ENCODE assay signal across 1 cellular context in the genomic region with DNA sequence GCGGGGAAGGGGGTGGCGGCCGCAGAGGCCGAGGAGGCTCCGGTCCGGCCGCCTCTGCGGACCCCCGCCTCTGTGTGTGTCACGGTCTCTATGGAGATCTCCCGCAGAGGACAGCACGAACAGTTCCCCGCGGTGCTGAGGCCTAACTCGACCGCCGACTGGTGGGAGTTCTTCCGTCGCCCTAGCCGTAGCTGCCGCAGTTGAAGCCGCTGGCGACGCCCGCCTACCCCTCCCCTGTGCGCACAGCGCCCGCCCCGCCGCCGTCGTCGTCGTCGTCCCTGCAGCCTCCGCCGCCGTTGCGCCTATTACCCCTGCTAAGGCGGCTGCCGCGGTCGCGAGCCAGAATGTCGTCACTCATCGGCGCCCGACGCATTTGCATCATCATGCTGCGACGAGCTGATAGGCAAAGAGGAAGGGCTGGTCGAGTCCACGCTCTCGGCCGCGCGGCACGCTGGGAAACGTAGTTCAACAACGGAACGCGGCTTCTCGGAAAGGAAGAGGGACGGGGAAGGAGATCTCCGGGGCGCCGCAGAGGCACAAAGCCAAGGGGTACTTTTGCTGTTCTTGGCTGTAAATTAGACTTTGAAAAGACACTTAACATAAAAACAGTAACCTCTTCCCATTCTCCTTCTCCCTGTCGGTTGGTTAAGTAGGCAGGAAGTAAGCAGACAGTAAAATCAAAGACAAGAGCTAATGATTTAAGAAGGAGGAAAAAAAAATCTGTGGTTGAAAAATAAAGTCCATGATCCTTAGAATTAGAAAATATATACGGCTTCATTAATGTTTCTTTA.
TF ChIP-seq lines count a peak whose summit lies in the region.

A gene (minus strand): TSS at position 346 of the 791 bp plus-strand sequence. CDS start 538 bp downstream, outside the sequence.

TF ChIP-seq in K562, 482 proteins besides CTCF, POLR2A, EP300 and RAD21 (continued from another document and continues in another):
- peak; percentile 87 for TF ChIP-seq POU5F1 (IDR thresholded peaks at IDR 0.05; ENCODE audit: borderline replicate concordance, low read depth, low read length, partially characterized antibody)
- TF ChIP-seq MAFK (IDR thresholded peaks at IDR 0.05; ENCODE audit: low read length): peak; percentile 56; the same call in 1 of the 2 replicates
- peak; percentile 74 for TF ChIP-seq SMAD4 (CRISPR knock-in tag; conservative IDR thresholded peaks at IDR 0.05)
- TF ChIP-seq ATF1 (CRISPR knock-in tag; IDR thresholded peaks at IDR 0.05): peak; percentile 100
- TF ChIP-seq ATF1 (tag; IDR thresholded peaks at IDR 0.05): peak; percentile 100
- TF ChIP-seq BRD9 (IDR thresholded peaks at IDR 0.05; ENCODE audit: low read depth, partially characterized antibody): no peak
- TF ChIP-seq, protein P1, sequence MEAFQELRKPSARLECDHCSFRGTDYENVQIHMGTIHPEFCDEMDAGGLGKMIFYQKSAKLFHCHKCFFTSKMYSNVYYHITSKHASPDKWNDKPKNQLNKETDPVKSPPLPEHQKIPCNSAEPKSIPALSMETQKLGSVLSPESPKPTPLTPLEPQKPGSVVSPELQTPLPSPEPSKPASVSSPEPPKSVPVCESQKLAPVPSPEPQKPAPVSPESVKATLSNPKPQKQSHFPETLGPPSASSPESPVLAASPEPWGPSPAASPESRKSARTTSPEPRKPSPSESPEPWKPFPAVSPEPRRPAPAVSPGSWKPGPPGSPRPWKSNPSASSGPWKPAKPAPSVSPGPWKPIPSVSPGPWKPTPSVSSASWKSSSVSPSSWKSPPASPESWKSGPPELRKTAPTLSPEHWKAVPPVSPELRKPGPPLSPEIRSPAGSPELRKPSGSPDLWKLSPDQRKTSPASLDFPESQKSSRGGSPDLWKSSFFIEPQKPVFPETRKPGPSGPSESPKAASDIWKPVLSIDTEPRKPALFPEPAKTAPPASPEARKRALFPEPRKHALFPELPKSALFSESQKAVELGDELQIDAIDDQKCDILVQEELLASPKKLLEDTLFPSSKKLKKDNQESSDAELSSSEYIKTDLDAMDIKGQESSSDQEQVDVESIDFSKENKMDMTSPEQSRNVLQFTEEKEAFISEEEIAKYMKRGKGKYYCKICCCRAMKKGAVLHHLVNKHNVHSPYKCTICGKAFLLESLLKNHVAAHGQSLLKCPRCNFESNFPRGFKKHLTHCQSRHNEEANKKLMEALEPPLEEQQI (IDR thresholded peaks at IDR 0.05): 0 out of 2 replicates have a peak, but pooled peaks have one; percentile 11
- TF ChIP-seq, protein P2, sequence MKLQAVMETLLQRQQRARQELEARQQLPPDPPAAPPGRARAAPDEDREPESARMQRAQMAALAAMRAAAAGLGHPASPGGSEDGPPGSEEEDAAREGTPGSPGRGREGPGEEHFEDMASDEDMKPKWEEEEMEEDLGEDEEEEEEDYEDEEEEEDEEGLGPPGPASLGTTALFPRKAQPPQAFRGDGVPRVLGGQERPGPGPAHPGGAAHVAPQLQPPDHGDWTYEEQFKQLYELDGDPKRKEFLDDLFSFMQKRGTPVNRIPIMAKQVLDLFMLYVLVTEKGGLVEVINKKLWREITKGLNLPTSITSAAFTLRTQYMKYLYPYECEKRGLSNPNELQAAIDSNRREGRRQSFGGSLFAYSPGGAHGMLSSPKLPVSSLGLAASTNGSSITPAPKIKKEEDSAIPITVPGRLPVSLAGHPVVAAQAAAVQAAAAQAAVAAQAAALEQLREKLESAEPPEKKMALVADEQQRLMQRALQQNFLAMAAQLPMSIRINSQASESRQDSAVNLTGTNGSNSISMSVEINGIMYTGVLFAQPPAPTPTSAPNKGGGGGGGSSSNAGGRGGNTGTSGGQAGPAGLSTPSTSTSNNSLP (IDR thresholded peaks at IDR 0.05; ENCODE audit: borderline replicate concordance, low read depth, low read length): 0 out of 2 replicates have a peak, but pooled peaks have one; percentile 32
- no peak for TF ChIP-seq FOXJ3 (CRISPR knock-in tag; IDR thresholded peaks at IDR 0.05)
- no peak for TF ChIP-seq ZNF24 (IDR thresholded peaks at IDR 0.05)
- 0 out of 2 replicates have a peak, but pooled peaks have one; percentile 7 for TF ChIP-seq KLF6 (CRISPR knock-in tag; IDR thresholded peaks at IDR 0.05; ENCODE audit: borderline replicate concordance)
- TF ChIP-seq ZNF217 (CRISPR knock-in tag; IDR thresholded peaks at IDR 0.05): no peak
- TF ChIP-seq, protein P3, sequence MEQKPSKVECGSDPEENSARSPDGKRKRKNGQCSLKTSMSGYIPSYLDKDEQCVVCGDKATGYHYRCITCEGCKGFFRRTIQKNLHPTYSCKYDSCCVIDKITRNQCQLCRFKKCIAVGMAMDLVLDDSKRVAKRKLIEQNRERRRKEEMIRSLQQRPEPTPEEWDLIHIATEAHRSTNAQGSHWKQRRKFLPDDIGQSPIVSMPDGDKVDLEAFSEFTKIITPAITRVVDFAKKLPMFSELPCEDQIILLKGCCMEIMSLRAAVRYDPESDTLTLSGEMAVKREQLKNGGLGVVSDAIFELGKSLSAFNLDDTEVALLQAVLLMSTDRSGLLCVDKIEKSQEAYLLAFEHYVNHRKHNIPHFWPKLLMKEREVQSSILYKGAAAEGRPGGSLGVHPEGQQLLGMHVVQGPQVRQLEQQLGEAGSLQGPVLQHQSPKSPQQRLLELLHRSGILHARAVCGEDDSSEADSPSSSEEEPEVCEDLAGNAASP (IDR thresholded peaks at IDR 0.05): no peak
- TF ChIP-seq C11orf30 (IDR thresholded peaks at IDR 0.05; ENCODE audit: low read depth): peak; percentile 97
- TF ChIP-seq SP1 (CRISPR knock-in tag; IDR thresholded peaks at IDR 0.05): peak; percentile 95
- no peak for TF ChIP-seq ZNF324 (CRISPR knock-in tag; IDR thresholded peaks at IDR 0.05)
- no peak for TF ChIP-seq CBFA2T3 (IDR thresholded peaks at IDR 0.05)
- TF ChIP-seq FOXA3 (CRISPR knock-in tag; conservative IDR thresholded peaks at IDR 0.05 in 1 of 2, IDR thresholded peaks at IDR 0.05 in 1 of 2): 0 out of 4 replicates have a peak, but pooled peaks of 1 of the 2 experiments have one; percentile 59
- TF ChIP-seq SNRNP70 (optimal IDR thresholded peaks at IDR 0.05; ENCODE audit: low read depth, low read length): no peak
- TF ChIP-seq, protein P4, sequence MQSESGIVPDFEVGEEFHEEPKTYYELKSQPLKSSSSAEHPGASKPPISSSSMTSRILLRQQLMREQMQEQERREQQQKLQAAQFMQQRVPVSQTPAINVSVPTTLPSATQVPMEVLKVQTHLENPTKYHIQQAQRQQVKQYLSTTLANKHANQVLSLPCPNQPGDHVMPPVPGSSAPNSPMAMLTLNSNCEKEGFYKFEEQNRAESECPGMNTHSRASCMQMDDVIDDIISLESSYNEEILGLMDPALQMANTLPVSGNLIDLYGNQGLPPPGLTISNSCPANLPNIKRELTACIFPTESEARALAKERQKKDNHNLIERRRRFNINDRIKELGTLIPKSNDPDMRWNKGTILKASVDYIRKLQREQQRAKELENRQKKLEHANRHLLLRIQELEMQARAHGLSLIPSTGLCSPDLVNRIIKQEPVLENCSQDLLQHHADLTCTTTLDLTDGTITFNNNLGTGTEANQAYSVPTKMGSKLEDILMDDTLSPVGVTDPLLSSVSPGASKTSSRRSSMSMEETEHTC (IDR thresholded peaks at IDR 0.05): peak; percentile 51; the same call in 1 of the 2 replicates
- no peak; the same call in 1 of the 2 replicates for TF ChIP-seq ZNF79 (CRISPR knock-in tag; IDR thresholded peaks at IDR 0.05; ENCODE audit: low read depth)
- TF ChIP-seq MYC (IDR thresholded peaks at IDR 0.05; ENCODE audit: low read depth, low read length): peak; percentile 97
- no peak for TF ChIP-seq MYC (CRISPR knock-in tag; IDR thresholded peaks at IDR 0.05; ENCODE audit: borderline replicate concordance, low read depth)
- TF ChIP-seq, protein P5, sequence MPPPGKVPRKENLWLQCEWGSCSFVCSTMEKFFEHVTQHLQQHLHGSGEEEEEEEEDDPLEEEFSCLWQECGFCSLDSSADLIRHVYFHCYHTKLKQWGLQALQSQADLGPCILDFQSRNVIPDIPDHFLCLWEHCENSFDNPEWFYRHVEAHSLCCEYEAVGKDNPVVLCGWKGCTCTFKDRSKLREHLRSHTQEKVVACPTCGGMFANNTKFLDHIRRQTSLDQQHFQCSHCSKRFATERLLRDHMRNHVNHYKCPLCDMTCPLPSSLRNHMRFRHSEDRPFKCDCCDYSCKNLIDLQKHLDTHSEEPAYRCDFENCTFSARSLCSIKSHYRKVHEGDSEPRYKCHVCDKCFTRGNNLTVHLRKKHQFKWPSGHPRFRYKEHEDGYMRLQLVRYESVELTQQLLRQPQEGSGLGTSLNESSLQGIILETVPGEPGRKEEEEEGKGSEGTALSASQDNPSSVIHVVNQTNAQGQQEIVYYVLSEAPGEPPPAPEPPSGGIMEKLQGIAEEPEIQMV (tag; conservative IDR thresholded peaks at IDR 0.05; ENCODE audit: low read depth): no peak
- TF ChIP-seq, protein P6, sequence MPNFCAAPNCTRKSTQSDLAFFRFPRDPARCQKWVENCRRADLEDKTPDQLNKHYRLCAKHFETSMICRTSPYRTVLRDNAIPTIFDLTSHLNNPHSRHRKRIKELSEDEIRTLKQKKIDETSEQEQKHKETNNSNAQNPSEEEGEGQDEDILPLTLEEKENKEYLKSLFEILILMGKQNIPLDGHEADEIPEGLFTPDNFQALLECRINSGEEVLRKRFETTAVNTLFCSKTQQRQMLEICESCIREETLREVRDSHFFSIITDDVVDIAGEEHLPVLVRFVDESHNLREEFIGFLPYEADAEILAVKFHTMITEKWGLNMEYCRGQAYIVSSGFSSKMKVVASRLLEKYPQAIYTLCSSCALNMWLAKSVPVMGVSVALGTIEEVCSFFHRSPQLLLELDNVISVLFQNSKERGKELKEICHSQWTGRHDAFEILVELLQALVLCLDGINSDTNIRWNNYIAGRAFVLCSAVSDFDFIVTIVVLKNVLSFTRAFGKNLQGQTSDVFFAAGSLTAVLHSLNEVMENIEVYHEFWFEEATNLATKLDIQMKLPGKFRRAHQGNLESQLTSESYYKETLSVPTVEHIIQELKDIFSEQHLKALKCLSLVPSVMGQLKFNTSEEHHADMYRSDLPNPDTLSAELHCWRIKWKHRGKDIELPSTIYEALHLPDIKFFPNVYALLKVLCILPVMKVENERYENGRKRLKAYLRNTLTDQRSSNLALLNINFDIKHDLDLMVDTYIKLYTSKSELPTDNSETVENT (CRISPR knock-in tag; IDR thresholded peaks at IDR 0.05): peak; percentile 89; the same call in 1 of the 2 replicates
- no peak for TF ChIP-seq MIER1 (IDR thresholded peaks at IDR 0.05; ENCODE audit: low read depth)
- no peak for TF ChIP-seq ESRRB (CRISPR knock-in tag; IDR thresholded peaks at IDR 0.05; ENCODE audit: borderline replicate concordance)
- TF ChIP-seq ZNF584 (CRISPR knock-in tag; IDR thresholded peaks at IDR 0.05; ENCODE audit: low read depth): no peak
- TF ChIP-seq, protein P7, sequence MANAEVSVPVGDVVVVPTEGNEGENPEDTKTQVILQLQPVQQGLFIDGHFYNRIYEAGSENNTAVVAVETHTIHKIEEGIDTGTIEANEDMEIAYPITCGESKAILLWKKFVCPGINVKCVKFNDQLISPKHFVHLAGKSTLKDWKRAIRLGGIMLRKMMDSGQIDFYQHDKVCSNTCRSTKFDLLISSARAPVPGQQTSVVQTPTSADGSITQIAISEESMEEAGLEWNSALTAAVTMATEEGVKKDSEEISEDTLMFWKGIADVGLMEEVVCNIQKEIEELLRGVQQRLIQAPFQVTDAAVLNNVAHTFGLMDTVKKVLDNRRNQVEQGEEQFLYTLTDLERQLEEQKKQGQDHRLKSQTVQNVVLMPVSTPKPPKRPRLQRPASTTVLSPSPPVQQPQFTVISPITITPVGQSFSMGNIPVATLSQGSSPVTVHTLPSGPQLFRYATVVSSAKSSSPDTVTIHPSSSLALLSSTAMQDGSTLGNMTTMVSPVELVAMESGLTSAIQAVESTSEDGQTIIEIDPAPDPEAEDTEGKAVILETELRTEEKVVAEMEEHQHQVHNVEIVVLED (CRISPR knock-in tag; IDR thresholded peaks at IDR 0.05): peak; percentile 93
- TF ChIP-seq, protein P8, sequence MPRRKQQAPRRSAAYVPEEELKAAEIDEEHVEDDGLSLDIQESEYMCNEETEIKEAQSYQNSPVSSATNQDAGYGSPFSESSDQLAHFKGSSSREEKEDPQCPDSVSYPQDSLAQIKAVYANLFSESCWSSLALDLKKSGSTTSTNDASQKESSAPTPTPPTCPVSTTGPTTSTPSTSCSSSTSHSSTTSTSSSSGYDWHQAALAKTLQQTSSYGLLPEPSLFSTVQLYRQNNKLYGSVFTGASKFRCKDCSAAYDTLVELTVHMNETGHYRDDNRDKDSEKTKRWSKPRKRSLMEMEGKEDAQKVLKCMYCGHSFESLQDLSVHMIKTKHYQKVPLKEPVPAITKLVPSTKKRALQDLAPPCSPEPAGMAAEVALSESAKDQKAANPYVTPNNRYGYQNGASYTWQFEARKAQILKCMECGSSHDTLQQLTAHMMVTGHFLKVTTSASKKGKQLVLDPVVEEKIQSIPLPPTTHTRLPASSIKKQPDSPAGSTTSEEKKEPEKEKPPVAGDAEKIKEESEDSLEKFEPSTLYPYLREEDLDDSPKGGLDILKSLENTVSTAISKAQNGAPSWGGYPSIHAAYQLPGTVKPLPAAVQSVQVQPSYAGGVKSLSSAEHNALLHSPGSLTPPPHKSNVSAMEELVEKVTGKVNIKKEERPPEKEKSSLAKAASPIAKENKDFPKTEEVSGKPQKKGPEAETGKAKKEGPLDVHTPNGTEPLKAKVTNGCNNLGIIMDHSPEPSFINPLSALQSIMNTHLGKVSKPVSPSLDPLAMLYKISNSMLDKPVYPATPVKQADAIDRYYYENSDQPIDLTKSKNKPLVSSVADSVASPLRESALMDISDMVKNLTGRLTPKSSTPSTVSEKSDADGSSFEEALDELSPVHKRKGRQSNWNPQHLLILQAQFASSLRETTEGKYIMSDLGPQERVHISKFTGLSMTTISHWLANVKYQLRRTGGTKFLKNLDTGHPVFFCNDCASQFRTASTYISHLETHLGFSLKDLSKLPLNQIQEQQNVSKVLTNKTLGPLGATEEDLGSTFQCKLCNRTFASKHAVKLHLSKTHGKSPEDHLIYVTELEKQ (CRISPR knock-in tag; IDR thresholded peaks at IDR 0.05): no peak
- TF ChIP-seq CBX5 (IDR thresholded peaks at IDR 0.05; ENCODE audit: borderline replicate concordance, low read depth): no peak
- TF ChIP-seq TEAD1 (CRISPR knock-in tag; IDR thresholded peaks at IDR 0.05): peak; percentile 7 to 90; a peak in 3 of 4 replicates
- no peak for TF ChIP-seq ZSCAN29 (IDR thresholded peaks at IDR 0.05)
- peak; percentile 72; the same call in 1 of the 2 replicates for TF ChIP-seq MTA3 (IDR thresholded peaks at IDR 0.05; ENCODE audit: borderline replicate concordance)
- TF ChIP-seq KLF13 (tag; IDR thresholded peaks at IDR 0.05; ENCODE audit: borderline replicate concordance, low read depth): peak; percentile 81
- TF ChIP-seq HNRNPL (IDR thresholded peaks at IDR 0.05; ENCODE audit: low read depth, low read length): no peak
- TF ChIP-seq PML (IDR thresholded peaks at IDR 0.05; ENCODE audit: low read length): peak; percentile 75
- TF ChIP-seq NFRKB (IDR thresholded peaks at IDR 0.05; ENCODE audit: low read depth): peak; percentile 35; the same call in 1 of the 2 replicates
- TF ChIP-seq KDM1A (IDR thresholded peaks at IDR 0.05): no peak
- peak; percentile 93 for TF ChIP-seq CCNT2 (IDR thresholded peaks at IDR 0.05; ENCODE audit: borderline replicate concordance, extremely low read depth, insufficient read length, low read depth, low read length)
